Comparison of ENCODE assay signal across 14 cellular contexts in genomic region chr15:37682304-37682703, GRCh38.
A peak's percentile ranks its signal among the peaks of the same experiment; 100 is the strongest.
DNase-seq lines count a peak whose midpoint lies in the region; ATAC-seq, FAIRE-seq and TF ChIP-seq lines count a peak whose summit lies in the region.
"Had no signal": no experiment of that assay in that cellular context is flagged by ENCODE, and none has a peak within 500 bp of the region (broad histone marks: within the 10 kb centered on the region; RNA-seq: fewer than 3 reads in every experiment).

No MANE protein-coding gene starts in this region.

- H3K27me3 ChIP-seq in BE2C, result no peaks in the 10 kb centered on the region
- no peaks in the 10 kb centered on the region for H3K27me3 ChIP-seq in astrocyte (ENCODE audit: insufficient read depth, low read length)
- H3K27me3 ChIP-seq: thyroid gland had no signal

- H3K27ac Mint-ChIP-seq in HFFc6, result no peak overlapping the region
- H3K27ac Mint-ChIP-seq in astrocyte (ENCODE audit: unreplicated experiment), result no peak overlapping the region
- H3K27ac Mint-ChIP-seq: activated CD4-positive, alpha-beta memory T cell treated with anti-CD3 and anti-CD28 coated beads for 36 hours; activated naive CD4-positive, alpha-beta T cell treated with anti-CD3 and anti-CD28 coated beads, Interleukin-2, amount 50 U/mL, for 72 hours; effector memory CD8-positive, alpha-beta T cell had no signal

- no peak overlapping the region for H3K4me2 ChIP-seq in astrocyte (ENCODE audit: low read length)

- ATAC-seq in HG03135 (IDR thresholded peaks at IDR 0.05; ENCODE audit: unreplicated experiment) (no peak), GM21423 (IDR thresholded peaks at IDR 0.05; ENCODE audit: unreplicated experiment) (no peak)
- ATAC-seq: activated naive CD4-positive, alpha-beta T cell treated with anti-CD3 and anti-CD28 coated beads, Interleukin-2, amount 50 U/mL, for 72 hours; effector memory CD8-positive, alpha-beta T cell had no signal

- no peak overlapping the region for H3K27ac ChIP-seq in astrocyte (ENCODE audit: low read depth, low read length)
- H3K27ac ChIP-seq: thyroid gland had no signal

- H3K36me3 ChIP-seq in BE2C (no peaks in the 10 kb centered on the region), astrocyte (ENCODE audit: insufficient read depth, low read length) (no peaks in the 10 kb centered on the region)
- H3K36me3 ChIP-seq: thyroid gland had no signal

- FAIRE-seq in astrocyte (lab: Jason Lieb, UNC), result no peak

- H3K4me3 Mint-ChIP-seq in HFFc6 (no peak overlapping the region), astrocyte (ENCODE audit: unreplicated experiment) (no peak overlapping the region)
- H3K4me3 Mint-ChIP-seq: activated CD4-positive, alpha-beta memory T cell treated with anti-CD3 and anti-CD28 coated beads for 36 hours; effector memory CD8-positive, alpha-beta T cell had no signal

- H3K79me2 ChIP-seq in astrocyte (ENCODE audit: insufficient read depth, low read length), result no peaks in the 10 kb centered on the region

- TF ChIP-seq CTCF in BE2C (IDR thresholded peaks at IDR 0.05; ENCODE audit: low read depth, low read length) (peak; percentile 36; the same call in 1 of the 2 replicates), HFFc6 (IDR thresholded peaks at IDR 0.05) (peak; percentile 65), astrocyte (IDR thresholded peaks at IDR 0.05; ENCODE audit: insufficient read depth, low read depth, low read length) (peak; percentile 27), GM13977 (IDR thresholded peaks at IDR 0.05; ENCODE audit: extremely low read depth, insufficient read depth, missing control alignments) (no peak)

- in situ Hi-C loops in GM13977 (cut with MboI; ENCODE audit: low pct_unique_long_range_greater_than_20kb, low sequenced_read_pairs, unreplicated experiment), result no loop called here

- H3K4me3 ChIP-seq in BE2C (ENCODE audit: low read depth, low read length) (no peak overlapping the region), astrocyte (ENCODE audit: insufficient read depth, low read depth, low read length) (no peak overlapping the region)
- H3K4me3 ChIP-seq: thyroid gland had no signal

- DNase-seq in BE2C (no peak), HFFc6 (no peak), astrocyte (ENCODE audit: low read depth) (peak; percentile 9), iris pigment epithelial cell (ENCODE audit: low read depth) (peak; percentile 19), NCI-H128 (lab: John Stamatoyannopoulos, UW; ENCODE audit: unreplicated experiment) (no peak), GM13977 (ENCODE audit: low spot score) (no peak)
- DNase-seq: activated CD4-positive, alpha-beta memory T cell treated with anti-CD3 and anti-CD28 coated beads for 36 hours; effector memory CD8-positive, alpha-beta T cell; nucleus accumbens; Right ventricle myocardium superior; thyroid gland had no signal

- H3K9ac ChIP-seq in astrocyte (ENCODE audit: low read length), result no peak overlapping the region

- H3K4me1 Mint-ChIP-seq in HFFc6 (ENCODE audit: low read depth) (no peaks in the 10 kb centered on the region), astrocyte (ENCODE audit: low read depth, unreplicated experiment) (peaks cover 3% of the 10 kb centered on the region)

- H3K9me3 ChIP-seq in BE2C, result peaks cover 3% of the 10 kb centered on the region; the same call in 1 of the 2 replicates
- H3K9me3 ChIP-seq in astrocyte (ENCODE audit: insufficient read depth, low read depth, low read length), result no peaks in the 10 kb centered on the region
- H3K9me3 ChIP-seq: thyroid gland had no signal

- no peaks in the 10 kb centered on the region for H4K20me1 ChIP-seq in astrocyte (ENCODE audit: insufficient read depth, low read length)

- no peak overlapping the region for H2AFZ ChIP-seq in astrocyte (ENCODE audit: low read depth, low read length)

- no peaks in the 10 kb centered on the region; the same call in 1 of the 2 replicates for H3K9me3 Mint-ChIP-seq in HFFc6
- peaks cover 3% of the 10 kb centered on the region for H3K9me3 Mint-ChIP-seq in astrocyte (ENCODE audit: unreplicated experiment)
- H3K9me3 Mint-ChIP-seq: activated CD4-positive, alpha-beta memory T cell treated with anti-CD3 and anti-CD28 coated beads for 36 hours had no signal

- H3K27me3 Mint-ChIP-seq in HFFc6 (ENCODE audit: insufficient read depth) (peaks cover 1% of the 10 kb centered on the region), astrocyte (ENCODE audit: low read depth, unreplicated experiment) (no peaks in the 10 kb centered on the region)
- H3K27me3 Mint-ChIP-seq: activated CD4-positive, alpha-beta memory T cell treated with anti-CD3 and anti-CD28 coated beads for 36 hours; effector memory CD8-positive, alpha-beta T cell had no signal

- H3K36me3 Mint-ChIP-seq in HFFc6 (ENCODE audit: low read depth) (no peaks in the 10 kb centered on the region), astrocyte (ENCODE audit: low read depth, unreplicated experiment) (no peaks in the 10 kb centered on the region)
- H3K36me3 Mint-ChIP-seq: activated CD4-positive, alpha-beta memory T cell treated with anti-CD3 and anti-CD28 coated beads for 36 hours; activated naive CD4-positive, alpha-beta T cell treated with anti-CD3 and anti-CD28 coated beads, Interleukin-2, amount 50 U/mL, for 72 hours had no signal

- H3K4me1 ChIP-seq in BE2C, result no peaks in the 10 kb centered on the region
- no peaks in the 10 kb centered on the region for H3K4me1 ChIP-seq in astrocyte (ENCODE audit: insufficient read depth, low read length)
- H3K4me1 ChIP-seq: thyroid gland had no signal

Comparison
In these comparisons a context has a peak if more than half of its experiments do, and no peak if none do; other contexts are left out.
1. DNase-seq: peak in astrocyte (single experiment) and iris pigment epithelial cell (single experiment); none in BE2C (single experiment), HFFc6 (single experiment), NCI-H128 (single experiment) and GM13977 (single experiment).